ENCODE assay signal across 10 cellular contexts in genomic region chr16:66335704-66336329, GRCh38. TPM values are rescaled to one million over a fixed set of nuclear protein-coding genes. Genes with fewer than 3 reads are reported as not detected.
DNase-seq lines count a peak whose midpoint lies in the region; ATAC-seq and TF ChIP-seq lines count a peak whose summit lies in the region.
"Had no signal": no experiment of that assay in that cellular context is flagged by ENCODE, and none has a peak within 500 bp of the region (broad histone marks: within the 10 kb centered on the region; RNA-seq: fewer than 3 reads in every experiment).

No MANE protein-coding gene starts in this region.

- H3K27me3 Mint-ChIP-seq in neural progenitor cell (ENCODE audit: insufficient read depth, low read depth): peaks cover 5% of the 10 kb centered on the region
- peaks cover 52 to 71% of the 10 kb centered on the region in 2 donors for H3K27me3 Mint-ChIP-seq in effector memory CD8-positive, alpha-beta T cell

- peaks cover 3% of the 10 kb centered on the region for H3K36me3 Mint-ChIP-seq in neural progenitor cell
- H3K36me3 Mint-ChIP-seq in effector memory CD8-positive, alpha-beta T cell (ENCODE audit: insufficient read depth): no peaks in the 10 kb centered on the region

- H3K9me3 Mint-ChIP-seq in neural progenitor cell: peaks cover 31% of the 10 kb centered on the region
- no peaks in the 10 kb centered on the region for H3K9me3 Mint-ChIP-seq in effector memory CD8-positive, alpha-beta T cell

- no peaks in the 10 kb centered on the region for H3K4me1 Mint-ChIP-seq in neural progenitor cell
- H3K4me1 Mint-ChIP-seq in effector memory CD8-positive, alpha-beta T cell (ENCODE audit: low read depth in 2 of 2): no peaks in the 10 kb centered on the region

- H3K9ac ChIP-seq in neural progenitor cell: no peak overlapping the region

- no peaks in the 10 kb centered on the region for H3K36me3 ChIP-seq in neural progenitor cell
- H3K36me3 ChIP-seq: esophagus muscularis mucosa had no signal

- no peak overlapping the region for H2AFZ ChIP-seq in neural progenitor cell (replicated peaks)

- H3K27ac ChIP-seq in neural progenitor cell (no peak overlapping the region), foreskin keratinocyte (no peak overlapping the region)
- H3K27ac ChIP-seq: esophagus muscularis mucosa had no signal

- TF ChIP-seq CTCF in cardiac fibroblast (IDR thresholded peaks at IDR 0.05; ENCODE audit: low read depth, low read length): no peak
- TF ChIP-seq CTCF in neural progenitor cell (IDR thresholded peaks at IDR 0.05): no peak
- no peak for TF ChIP-seq CTCF in foreskin keratinocyte (conservative IDR thresholded peaks at IDR 0.05)

- H3K4me2 ChIP-seq in neural progenitor cell: no peak overlapping the region

- peak overlapping the region; percentile 75 for H3K27ac Mint-ChIP-seq in neural progenitor cell
- H3K27ac Mint-ChIP-seq in effector memory CD8-positive, alpha-beta T cell: no peak overlapping the region

- no peaks in the 10 kb centered on the region for H3K9me3 ChIP-seq in neural progenitor cell (ENCODE audit: low read depth)
- H3K9me3 ChIP-seq: esophagus muscularis mucosa had no signal

- no peak for ATAC-seq in GM21825 (IDR thresholded peaks at IDR 0.05; ENCODE audit: unreplicated experiment)
- no peak for ATAC-seq in foreskin keratinocyte
- no peak for ATAC-seq in effector memory CD8-positive, alpha-beta T cell (replicated peaks)
- no peak for ATAC-seq in GM18870 (IDR thresholded peaks at IDR 0.05; ENCODE audit: unreplicated experiment)

- no peaks in the 10 kb centered on the region for H4K20me1 ChIP-seq in neural progenitor cell (ENCODE audit: low read depth)

- no peaks in the 10 kb centered on the region for H3K4me1 ChIP-seq in neural progenitor cell
- no peaks in the 10 kb centered on the region for H3K4me1 ChIP-seq in foreskin keratinocyte

- H3F3A ChIP-seq in neural progenitor cell (ENCODE audit: low read depth): no peaks in the 10 kb centered on the region

- no peaks in the 10 kb centered on the region for H3K27me3 ChIP-seq in neural progenitor cell
- H3K27me3 ChIP-seq in foreskin keratinocyte: peaks cover 16% of the 10 kb centered on the region

- H3K4me3 ChIP-seq in cardiac fibroblast (replicated peaks in 1 of 2; ENCODE audit: low read depth in 2 of 2, low read length in 2 of 2) (no peak overlapping the region), neural progenitor cell (no peak overlapping the region)
- H3K4me3 ChIP-seq: esophagus muscularis mucosa had no signal

- H3K4me3 Mint-ChIP-seq in neural progenitor cell: no peak overlapping the region
- H3K4me3 Mint-ChIP-seq in effector memory CD8-positive, alpha-beta T cell: no peak overlapping the region

- DNase-seq in DMS79 (lab: John Stamatoyannopoulos, UW) (peak; percentile 81), NCI-H2171 treated with DMSO at 0.1 percent for 48 hours (lab: John Stamatoyannopoulos, UW) (peak; percentile 87), cardiac fibroblast (ENCODE audit: low read depth in 2 of 2) (peak; percentile 74 to 81), neural progenitor cell (ENCODE audit: low spot score) (no peak), foreskin keratinocyte (no peak)
- no peak for DNase-seq in effector memory CD8-positive, alpha-beta T cell

- no peaks in the 10 kb centered on the region for H3K79me2 ChIP-seq in neural progenitor cell (ENCODE audit: low read depth)

RNA-seq across cellular contexts. Expression of gene CDH5, which starts 30.7 kb away (rescaled TPM):
- 0.25 TPM in 1 of 2 replicates, not detected in the other for total RNA-seq in neural progenitor cell (ENCODE audit: low replicate concordance)
- total RNA-seq in foreskin keratinocyte: 0.04 TPM in 1 of 2 replicates, not detected in the other
- 0.02 TPM in 1 of 2 replicates, not detected in the other for polyA plus RNA-seq in foreskin keratinocyte
- polyA plus RNA-seq: neural cell had no signal

Comparison
In these comparisons a context has a peak if more than half of its experiments do, and no peak if none do; other contexts are left out.
1. DNase-seq: peak in DMS79 (single experiment), NCI-H2171 treated with DMSO at 0.1 percent for 48 hours (single experiment) and cardiac fibroblast (2 of 2); none in neural progenitor cell (single experiment), foreskin keratinocyte (0 of 2) and effector memory CD8-positive, alpha-beta T cell (0 of 3).